In the genomic region with DNA sequence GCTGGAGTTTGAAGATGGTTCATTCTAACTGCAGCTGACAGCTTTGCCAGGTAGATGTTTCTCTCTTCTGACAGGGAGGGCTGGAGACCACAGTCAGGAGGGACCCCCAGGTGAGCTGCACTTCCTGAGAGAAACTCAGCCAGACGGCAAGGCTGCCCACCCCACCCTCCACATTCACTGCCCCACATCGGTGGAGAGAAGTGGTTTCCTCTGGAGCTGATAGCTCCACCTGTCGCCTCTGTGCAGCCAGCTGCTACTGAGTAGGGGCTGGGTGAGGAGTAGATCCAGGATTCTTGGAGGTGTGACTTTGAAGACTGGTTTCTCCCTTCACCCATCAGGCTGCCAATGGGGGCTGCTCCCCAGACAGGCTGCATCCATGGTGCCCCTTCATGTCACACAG, we compare ENCODE assay signal across 18 cellular contexts.
"Had no signal": no experiment of that assay in that cellular context is flagged by ENCODE, and none has a peak within 500 bp of the region (broad histone marks: within the 10 kb centered on the region; RNA-seq: fewer than 3 reads in every experiment).

No MANE protein-coding gene starts in this region.

- H3K4me2 ChIP-seq: hepatocyte had no signal

- H3K27ac ChIP-seq: foreskin keratinocyte, hepatocyte, parathyroid adenoma, psoas muscle, right lobe of liver, tibial artery, upper lobe of left lung, uterus had no signal

- H3K27me3 ChIP-seq: foreskin keratinocyte, hepatocyte, right lobe of liver, tibial artery, upper lobe of left lung, uterus had no signal

- H3K9ac ChIP-seq: parathyroid adenoma had no signal

- ATAC-seq: foreskin keratinocyte, left ventricle myocardium superior, psoas muscle, right lobe of liver had no signal

- H3K9me3 ChIP-seq: psoas muscle, right lobe of liver, tibial artery, upper lobe of left lung, uterus had no signal

- H3K4me1 ChIP-seq: parathyroid adenoma, psoas muscle, right lobe of liver, uterus had no signal

- H2AFZ ChIP-seq: hepatocyte, parathyroid adenoma had no signal

- H3K4me3 ChIP-seq: hepatocyte, lung, psoas muscle, right lobe of liver, tibial artery, upper lobe of left lung, uterus had no signal

- DNase-seq: foreskin keratinocyte; head of caudate nucleus; kidney; left cardiac atrium; left ventricle myocardium superior; mesendoderm; naive B cell; psoas muscle; retina; right lobe of liver; stimulated activated CD4-positive, alpha-beta T cell treated with anti-CD3 and anti-CD28 coated beads, Interleukin-4, amount 100 ng/mL, for 1 hour; stimulated activated CD8-positive, alpha-beta memory T cell treated with anti-CD3 and anti-CD28 coated beads, Interleukin-4, amount 100 ng/mL, for 48 hours; tibial artery; upper lobe of left lung; uterus had no signal

- H3K36me3 ChIP-seq: right lobe of liver, tibial artery, upper lobe of left lung, uterus had no signal
